2 cellular contexts compared by ENCODE assay signal in the genomic region with DNA sequence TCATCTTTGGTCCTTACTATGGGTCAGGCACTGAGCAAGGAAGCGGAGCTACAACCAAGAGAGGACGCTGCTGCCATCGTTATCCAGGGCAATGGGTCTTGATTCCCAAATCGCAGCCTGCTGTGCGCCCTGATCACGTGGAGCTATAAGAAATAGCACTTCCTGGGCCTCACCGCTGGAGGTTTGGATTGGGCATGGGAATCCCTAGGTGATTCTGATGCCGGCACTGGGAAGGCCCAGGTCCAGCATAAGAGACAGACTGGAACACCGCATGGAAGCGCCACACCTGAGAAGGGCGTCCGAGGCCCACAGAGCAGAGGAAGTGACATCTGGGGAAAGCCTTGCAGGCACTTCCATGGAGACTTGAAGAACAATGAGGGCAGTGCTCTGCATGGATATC.
TF ChIP-seq lines count a peak whose summit lies in the region.

No MANE protein-coding gene starts in this region.

TF ChIP-seq in IMR-90, 13 proteins besides CTCF, POLR2A, EP300 and RAD21:
- TF ChIP-seq, protein P1, sequence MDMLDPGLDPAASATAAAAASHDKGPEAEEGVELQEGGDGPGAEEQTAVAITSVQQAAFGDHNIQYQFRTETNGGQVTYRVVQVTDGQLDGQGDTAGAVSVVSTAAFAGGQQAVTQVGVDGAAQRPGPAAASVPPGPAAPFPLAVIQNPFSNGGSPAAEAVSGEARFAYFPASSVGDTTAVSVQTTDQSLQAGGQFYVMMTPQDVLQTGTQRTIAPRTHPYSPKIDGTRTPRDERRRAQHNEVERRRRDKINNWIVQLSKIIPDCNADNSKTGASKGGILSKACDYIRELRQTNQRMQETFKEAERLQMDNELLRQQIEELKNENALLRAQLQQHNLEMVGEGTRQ (IDR thresholded peaks at IDR 0.05; ENCODE audit: low read depth, low read length): no peak
- TF ChIP-seq SMC3 (IDR thresholded peaks at IDR 0.05; ENCODE audit: low read depth, low read length) (no peak), CEBPB (IDR thresholded peaks at IDR 0.05; ENCODE audit: low read depth, low read length) (no peak), NFE2L2 (IDR thresholded peaks at IDR 0.05; ENCODE audit: low read depth, low read length) (no peak), RCOR1 (IDR thresholded peaks at IDR 0.05; ENCODE audit: insufficient replicate concordance, low read length) (no peak), BHLHE40 (IDR thresholded peaks at IDR 0.05; ENCODE audit: low read depth, low read length) (no peak), MXI1 (IDR thresholded peaks at IDR 0.05; ENCODE audit: borderline replicate concordance, low read depth, low read length) (no peak), MAFK (IDR thresholded peaks at IDR 0.05; ENCODE audit: low read depth, low read length) (no peak), FOS (IDR thresholded peaks at IDR 0.05; ENCODE audit: low read depth, low read length) (no peak), CHD1 (IDR thresholded peaks at IDR 0.05; ENCODE audit: low read depth, low read length) (no peak), MAZ (IDR thresholded peaks at IDR 0.05; ENCODE audit: borderline replicate concordance, low read depth, low read length) (no peak)
- TF ChIP-seq, protein P2, sequence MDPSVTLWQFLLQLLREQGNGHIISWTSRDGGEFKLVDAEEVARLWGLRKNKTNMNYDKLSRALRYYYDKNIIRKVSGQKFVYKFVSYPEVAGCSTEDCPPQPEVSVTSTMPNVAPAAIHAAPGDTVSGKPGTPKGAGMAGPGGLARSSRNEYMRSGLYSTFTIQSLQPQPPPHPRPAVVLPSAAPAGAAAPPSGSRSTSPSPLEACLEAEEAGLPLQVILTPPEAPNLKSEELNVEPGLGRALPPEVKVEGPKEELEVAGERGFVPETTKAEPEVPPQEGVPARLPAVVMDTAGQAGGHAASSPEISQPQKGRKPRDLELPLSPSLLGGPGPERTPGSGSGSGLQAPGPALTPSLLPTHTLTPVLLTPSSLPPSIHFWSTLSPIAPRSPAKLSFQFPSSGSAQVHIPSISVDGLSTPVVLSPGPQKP (IDR thresholded peaks at IDR 0.05; ENCODE audit: borderline replicate concordance, low read depth, low read length): no peak

TF ChIP-seq in K562, 482 proteins besides CTCF, POLR2A, EP300 and RAD21:
- TF ChIP-seq ZNF143 (CRISPR knock-in tag; IDR thresholded peaks at IDR 0.05): no peak
- TF ChIP-seq NELFE (IDR thresholded peaks at IDR 0.05; ENCODE audit: insufficient read depth, insufficient read length): no peak
- TF ChIP-seq, protein P1 (CRISPR knock-in tag; IDR thresholded peaks at IDR 0.05): 0 out of 2 replicates have a peak, but pooled peaks have one; percentile 7
